Comparison of ENCODE assay signal across 13 cellular contexts in genomic region chr11:119258180-119258579, GRCh38. TPM values are rescaled to one million over a fixed set of nuclear protein-coding genes. Genes with fewer than 3 reads are reported as not detected.
A peak's percentile ranks its signal among the peaks of the same experiment; 100 is the strongest.
DNase-seq lines count a peak whose midpoint lies in the region; ATAC-seq and TF ChIP-seq lines count a peak whose summit lies in the region.
"Had no signal": no experiment of that assay in that cellular context is flagged by ENCODE, and none has a peak within 500 bp of the region (broad histone marks: within the 10 kb centered on the region; RNA-seq: fewer than 3 reads in every experiment).

No MANE protein-coding gene starts in this region.

- WGBS in GM23248 (ENCODE audit: low coverage in 1 of 2, low lambda C conversion rate in 2 of 2, missing lambda C conversion rate in 2 of 2), 2 experiments, result 96 to 99% methylated on average over 5 of the region's 5 CpGs

- H3K4me1 ChIP-seq in GM23338 (ENCODE audit: insufficient read depth), result peaks cover 20% of the 10 kb centered on the region
- peaks cover 9% of the 10 kb centered on the region for H3K4me1 ChIP-seq in mucosa of descending colon (ENCODE audit: low read depth)
- H3K4me1 ChIP-seq in GM23248 (ENCODE audit: insufficient read depth), result peaks cover 16% of the 10 kb centered on the region

- CTCF ChIA-PET in CD4-positive, alpha-beta T cell (lab: Charles Lee), result no interaction called here
- CTCF ChIA-PET in activated CD8-positive, alpha-beta T cell treated with anti-CD3 and anti-CD28 coated beads, Interleukin-2, amount 10 ng/mL, durations not matched to agents 7 days and 5 days (lab: Charles Lee), result no interaction called here

- H3K9me3 ChIP-seq in CD4-positive, alpha-beta T cell (ENCODE audit: control insufficient read depth, low read length), result no peaks in the 10 kb centered on the region
- no peaks in the 10 kb centered on the region for H3K9me3 ChIP-seq in mucosa of descending colon
- H3K9me3 ChIP-seq in GM23248 (ENCODE audit: low read depth), result no peaks in the 10 kb centered on the region

- POLR2A ChIA-PET in CD4-positive, alpha-beta T cell (lab: Charles Lee), result no interaction called here
- POLR2A ChIA-PET in activated CD8-positive, alpha-beta T cell treated with anti-CD3 and anti-CD28 coated beads, Interleukin-2, amount 10 ng/mL, durations not matched to agents 7 days and 5 days (lab: Charles Lee), result interaction anchor here (0.7 kb wide), 1 partner anchor 19 kb away, joined by 3 read pairs; no protein-coding TSS in a partner anchor

- H3K4me1 Mint-ChIP-seq in CD4-positive, alpha-beta T cell (ENCODE audit: low read depth), result peaks cover 53% of the 10 kb centered on the region
- H3K4me1 Mint-ChIP-seq in GM23338, result peaks cover 21% of the 10 kb centered on the region
- H3K4me1 Mint-ChIP-seq in activated CD8-positive, alpha-beta T cell treated with anti-CD3 and anti-CD28 coated beads, Interleukin-2, amount 10 ng/mL, durations not matched to agents 7 days and 5 days (ENCODE audit: low read depth), result peaks cover 37% of the 10 kb centered on the region

- no peak overlapping the region; the same call in 1 of the 2 replicates for H3K4me2 ChIP-seq in GM23338
- H3K4me2 ChIP-seq in GM23248 (ENCODE audit: unreplicated experiment), result no peak overlapping the region

- in situ Hi-C loops in GM23248 (cut with MboI), result no loop called here

- H3K4me3 Mint-ChIP-seq in CD4-positive, alpha-beta T cell, result peak overlapping the region; percentile 78
- H3K4me3 Mint-ChIP-seq in GM23338, result no peak overlapping the region
- H3K4me3 Mint-ChIP-seq in activated CD8-positive, alpha-beta T cell treated with anti-CD3 and anti-CD28 coated beads, Interleukin-2, amount 10 ng/mL, durations not matched to agents 7 days and 5 days, result peak overlapping the region; percentile 62

- peak; percentile 66 for ATAC-seq in CD4-positive, alpha-beta T cell (ENCODE audit: poor library complexity)
- ATAC-seq in GM23338, result peak; percentile 76
- peak; percentile 71 for ATAC-seq in activated CD8-positive, alpha-beta T cell treated with anti-CD3 and anti-CD28 coated beads, Interleukin-2, amount 10 ng/mL, durations not matched to agents 7 days and 5 days
- ATAC-seq in mucosa of descending colon, result peak; percentile 12
- ATAC-seq: left colon had no signal

- H3K79me2 ChIP-seq in GM23338 (replicated peaks; ENCODE audit: insufficient read depth) (peaks cover 95% of the 10 kb centered on the region), GM23248 (ENCODE audit: insufficient read depth) (peaks cover 93% of the 10 kb centered on the region)

- H4K20me1 ChIP-seq in GM23338 (replicated peaks; ENCODE audit: insufficient read depth) (peaks cover 45% of the 10 kb centered on the region), GM23248 (ENCODE audit: insufficient read depth) (no peaks in the 10 kb centered on the region)

- H3F3A ChIP-seq in GM23338 (replicated peaks; ENCODE audit: low read depth) (no peaks in the 10 kb centered on the region), GM23248 (ENCODE audit: insufficient read depth) (peaks cover 17% of the 10 kb centered on the region)

- intact Hi-C loops in CD4-positive, alpha-beta T cell (cut with DNase I, micrococcal nuclease), result no loop called here
- intact Hi-C loops in mucosa of descending colon (cut with DNase I, micrococcal nuclease), result no loop called here

- H3K4me3 ChIP-seq in GM23338 (no peak overlapping the region), mucosa of descending colon (no peak overlapping the region), GM23248 (no peak overlapping the region)

- peak in 7 of 10 experiments; percentile 11 to 38 (median 16) for DNase-seq in CD4-positive, alpha-beta T cell
- DNase-seq in GM23338 (ENCODE audit: low spot score) (peak; percentile 32), mucosa of descending colon (no peak), GM23248 (no peak), hepatic stellate cell (ENCODE audit: low spot score) (no peak), NCI-H446 treated with DMSO at 0.1 percent for 48 hours (lab: John Stamatoyannopoulos, UW) (no peak)
- DNase-seq in activated CD8-positive, alpha-beta T cell treated with anti-CD3 and anti-CD28 coated beads, Interleukin-2, amount 10 ng/mL, durations not matched to agents 7 days and 5 days, result peak; percentile 59
- DNase-seq: C1 segment of cervical spinal cord, head of caudate nucleus, left colon, NCI-H1417 treated with DMSO at 0.1 percent for 48 hours, NCI-H524, nucleus accumbens had no signal

- H3K27ac Mint-ChIP-seq in CD4-positive, alpha-beta T cell, result peak overlapping the region; percentile 82
- peak overlapping the region; percentile 29 for H3K27ac Mint-ChIP-seq in GM23338
- H3K27ac Mint-ChIP-seq in activated CD8-positive, alpha-beta T cell treated with anti-CD3 and anti-CD28 coated beads, Interleukin-2, amount 10 ng/mL, durations not matched to agents 7 days and 5 days, result peak overlapping the region; percentile 84

- no peaks in the 10 kb centered on the region for H3K9me2 ChIP-seq in GM23338 (ENCODE audit: insufficient read depth)
- no peaks in the 10 kb centered on the region for H3K9me2 ChIP-seq in GM23248 (ENCODE audit: insufficient read depth)

- H3K27me3 Mint-ChIP-seq in CD4-positive, alpha-beta T cell, result no peaks in the 10 kb centered on the region
- H3K27me3 Mint-ChIP-seq in GM23338 (ENCODE audit: insufficient read depth, low read depth, poor library complexity), result peaks cover 1% of the 10 kb centered on the region
- no peaks in the 10 kb centered on the region for H3K27me3 Mint-ChIP-seq in activated CD8-positive, alpha-beta T cell treated with anti-CD3 and anti-CD28 coated beads, Interleukin-2, amount 10 ng/mL, durations not matched to agents 7 days and 5 days (ENCODE audit: low read depth)

- H2AFZ ChIP-seq in GM23338 (no peak overlapping the region), GM23248 (no peak overlapping the region)

- H3K36me3 ChIP-seq in GM23338 (ENCODE audit: insufficient read depth) (no peaks in the 10 kb centered on the region), mucosa of descending colon (ENCODE audit: low read depth) (no peaks in the 10 kb centered on the region), GM23248 (ENCODE audit: low read depth) (no peaks in the 10 kb centered on the region)

- H3K9ac ChIP-seq in GM23248, result no peak overlapping the region

- TF ChIP-seq CTCF in CD4-positive, alpha-beta T cell (IDR thresholded peaks at IDR 0.05), result no peak
- no peak for TF ChIP-seq CTCF in GM23338 (conservative IDR thresholded peaks at IDR 0.05; ENCODE audit: low read depth in 2 of 2)
- no peak for TF ChIP-seq CTCF in mucosa of descending colon (IDR thresholded peaks at IDR 0.05)

- no peaks in the 10 kb centered on the region for H3K27me3 ChIP-seq in CD4-positive, alpha-beta T cell (ENCODE audit: control insufficient read depth, insufficient read depth, low read length)
- H3K27me3 ChIP-seq in GM23338 (ENCODE audit: insufficient read depth) (no peaks in the 10 kb centered on the region), GM23248 (replicated peaks; ENCODE audit: insufficient read depth) (no peaks in the 10 kb centered on the region)

- H3K27ac ChIP-seq in CD4-positive, alpha-beta T cell (ENCODE audit: low read depth, low read length), result peak overlapping the region; percentile 43
- H3K27ac ChIP-seq in GM23338 (ENCODE audit: low read depth) (peak overlapping the region; percentile 79; the same call in 1 of the 2 replicates), GM23248 (no peak overlapping the region)

- H3K36me3 Mint-ChIP-seq in CD4-positive, alpha-beta T cell (ENCODE audit: low read depth), result peaks cover 9% of the 10 kb centered on the region
- H3K36me3 Mint-ChIP-seq in GM23338 (ENCODE audit: low read depth), result no peaks in the 10 kb centered on the region; the same call in 1 of the 3 replicates
- H3K36me3 Mint-ChIP-seq in activated CD8-positive, alpha-beta T cell treated with anti-CD3 and anti-CD28 coated beads, Interleukin-2, amount 10 ng/mL, durations not matched to agents 7 days and 5 days (ENCODE audit: low read depth), result peaks cover 28% of the 10 kb centered on the region

- H3K9me3 Mint-ChIP-seq in CD4-positive, alpha-beta T cell, result no peaks in the 10 kb centered on the region
- H3K9me3 Mint-ChIP-seq in GM23338, result no peaks in the 10 kb centered on the region
- H3K9me3 Mint-ChIP-seq in activated CD8-positive, alpha-beta T cell treated with anti-CD3 and anti-CD28 coated beads, Interleukin-2, amount 10 ng/mL, durations not matched to agents 7 days and 5 days (ENCODE audit: insufficient read depth), result no peaks in the 10 kb centered on the region

TF ChIP-seq in GM23338, 12 proteins besides CTCF, POLR2A, EP300 and RAD21 (continues in another document):
- TF ChIP-seq ZNF331 (CRISPR knock-in tag; IDR thresholded peaks at IDR 0.05; ENCODE audit: low read depth) (no peak), STAT1 (IDR thresholded peaks at IDR 0.05; ENCODE audit: unreplicated experiment) (no peak)

RNA-seq across cellular contexts. Expression of gene CBL, which starts 52.0 kb away (rescaled TPM):
- total RNA-seq in CD4-positive, alpha-beta T cell, result 10 to 100 TPM; 19.5 to 20.8 TPM
- total RNA-seq in GM23338 (2014; rRNA removed; shearing (Covaris generic)), result 67.6 and 67.8 TPM in 2 replicates
- polyA plus RNA-seq in GM23338 (2016; fragmentation: Nextera tagmentation; extraction: Ambion mirVana) (31.6 and 40.1 TPM in 2 replicates), GM23248 (2016; fragmentation: Nextera tagmentation; extraction: Ambion mirVana) (5.0 and 5.8 TPM in 2 replicates)
- 10 to 100 TPM; 43.6 to 43.7 TPM for total RNA-seq in activated CD8-positive, alpha-beta T cell treated with anti-CD3 and anti-CD28 coated beads, Interleukin-2, amount 10 ng/mL, durations not matched to agents 7 days and 5 days
- 10 to 100 TPM; 11.0 to 24.4 (median 13.1) TPM for total RNA-seq in mucosa of descending colon
- total RNA-seq in GM23248 (2014; rRNA removed; shearing (Covaris generic)), result 7.8 and 8.6 TPM in 2 replicates

RNA-seq across cellular contexts. Expression of gene MCAM, which starts 58.8 kb away (rescaled TPM):
- total RNA-seq in CD4-positive, alpha-beta T cell, result 10 to 100 TPM; 16.0 to 16.5 TPM
- total RNA-seq in GM23338 (2014; rRNA removed; shearing (Covaris generic)), result 79.5 and 139 TPM in 2 replicates
- polyA plus RNA-seq in GM23338 (2016; fragmentation: Nextera tagmentation; extraction: Ambion mirVana), result 7.8 and 8.9 TPM in 2 replicates
- 1 to 10 TPM; 2.9 to 4.4 TPM for total RNA-seq in activated CD8-positive, alpha-beta T cell treated with anti-CD3 and anti-CD28 coated beads, Interleukin-2, amount 10 ng/mL, durations not matched to agents 7 days and 5 days
- total RNA-seq in mucosa of descending colon, result 100 to 1,000 TPM in 1 of 3 donors, 10 to 100 TPM in 1, 1 to 10 TPM in 1; 9.7 to 186 (median 32.5) TPM
- total RNA-seq in GM23248 (2014; rRNA removed; shearing (Covaris generic)), result 40.4 and 61.3 TPM in 2 replicates
- 8.6 and 10.5 TPM in 2 replicates for polyA plus RNA-seq in GM23248 (2016; fragmentation: Nextera tagmentation; extraction: Ambion mirVana)

Comparison
In these comparisons a context has a peak if more than half of its experiments do, and no peak if none do; other contexts are left out.
1. ATAC-seq: peak in every context shown above with its lines; median percentile 76 in GM23338; 71 in activated CD8-positive, alpha-beta T cell treated with anti-CD3 and anti-CD28 coated beads, Interleukin-2, amount 10 ng/mL, durations not matched to agents 7 days and 5 days; 66 in CD4-positive, alpha-beta T cell; 12 in mucosa of descending colon.
2. DNase-seq: peak in CD4-positive, alpha-beta T cell (7 of 10), GM23338 (single experiment) and activated CD8-positive, alpha-beta T cell treated with anti-CD3 and anti-CD28 coated beads, Interleukin-2, amount 10 ng/mL, durations not matched to agents 7 days and 5 days (single experiment); none in mucosa of descending colon (0 of 3), GM23248 (single experiment), hepatic stellate cell (single experiment) and NCI-H446 treated with DMSO at 0.1 percent for 48 hours (single experiment).
3. H3K27ac Mint-ChIP-seq: peak in every context shown above with its lines; median percentile 84 in activated CD8-positive, alpha-beta T cell treated with anti-CD3 and anti-CD28 coated beads, Interleukin-2, amount 10 ng/mL, durations not matched to agents 7 days and 5 days; 82 in CD4-positive, alpha-beta T cell; 29 in GM23338.